ENCODE assay signal across 11 cellular contexts in genomic region chr13:27790523-27790922, GRCh38. TPM values are rescaled to one million over a fixed set of nuclear protein-coding genes. Genes with fewer than 3 reads are reported as not detected.
DNase-seq lines count a peak whose midpoint lies in the region; ATAC-seq, FAIRE-seq and TF ChIP-seq lines count a peak whose summit lies in the region.
"Had no signal": no experiment of that assay in that cellular context is flagged by ENCODE, and none has a peak within 500 bp of the region (broad histone marks: within the 10 kb centered on the region; RNA-seq: fewer than 3 reads in every experiment).

No MANE protein-coding gene starts in this region.

- peaks cover 70% of the 10 kb centered on the region for H3K27me3 Mint-ChIP-seq in chondrocyte (ENCODE audit: low read depth)

- WGBS in body of pancreas, 2 donors, result 7% methylated on average over 17 to 23 of the region's 23 CpGs

- ATAC-seq in body of pancreas, result no peak
- no peak for ATAC-seq in GM19455 (IDR thresholded peaks at IDR 0.05; ENCODE audit: unreplicated experiment)

- H3K79me2 ChIP-seq in Karpas-422 (ENCODE audit: low read length) (no peaks in the 10 kb centered on the region), osteoblast (ENCODE audit: insufficient read depth, low read length) (no peaks in the 10 kb centered on the region)

- intact Hi-C loops in body of pancreas (cut with DNase I), result no loop called here

- H3K36me3 Mint-ChIP-seq in chondrocyte (ENCODE audit: low read depth), result peaks cover 5% of the 10 kb centered on the region

- H3K9me2 ChIP-seq in Karpas-422 (replicated peaks; ENCODE audit: insufficient read depth, low read length), result no peaks in the 10 kb centered on the region

- H3K4me1 Mint-ChIP-seq in chondrocyte (ENCODE audit: low read depth), result peaks cover 16% of the 10 kb centered on the region

- H3K27me3 ChIP-seq in Karpas-422 (ENCODE audit: low read length) (no peaks in the 10 kb centered on the region), osteoblast (ENCODE audit: insufficient read depth, low read length) (peaks cover 71% of the 10 kb centered on the region), body of pancreas (peaks cover 0 to 64% of the 10 kb centered on the region in 2 donors)

- DNase-seq in NCI-H146 (lab: John Stamatoyannopoulos, UW) (peak; percentile 5), NCI-H146 treated with DMSO at 0.1 percent for 48 hours (lab: John Stamatoyannopoulos, UW; ENCODE audit: unreplicated experiment) (no peak), Karpas-422 (no peak), chondrocyte (ENCODE audit: low spot score) (no peak), osteoblast (ENCODE audit: insufficient read length, low spot score, missing footprints) (no peak), H54 (ENCODE audit: insufficient read length, low spot score) (no peak), body of pancreas (no peak)
- DNase-seq: IMR-90 had no signal

- H3K4me2 ChIP-seq in Karpas-422 (ENCODE audit: low read depth, low read length, poor library complexity, severe bottlenecking) (peak overlapping the region; percentile 75), osteoblast (ENCODE audit: insufficient read depth, low read length) (peak overlapping the region; percentile 20)

- no peaks in the 10 kb centered on the region for H3K9me3 ChIP-seq in Karpas-422 (ENCODE audit: low read length)
- no peaks in the 10 kb centered on the region for H3K9me3 ChIP-seq in osteoblast (ENCODE audit: low read depth, low read length)
- no peaks in the 10 kb centered on the region for H3K9me3 ChIP-seq in body of pancreas

- H3K36me3 ChIP-seq in Karpas-422 (ENCODE audit: insufficient read depth, low read length) (no peaks in the 10 kb centered on the region), osteoblast (ENCODE audit: insufficient read depth, low read length) (no peaks in the 10 kb centered on the region), body of pancreas (replicated peaks in 1 of 2; ENCODE audit: insufficient read depth in 1 of 2, low read depth in 2 of 2) (no peaks in the 10 kb centered on the region)

- peak overlapping the region; percentile 62; the same call in 1 of the 2 replicates for H2AFZ ChIP-seq in Karpas-422 (ENCODE audit: low read length)
- no peak overlapping the region for H2AFZ ChIP-seq in osteoblast (ENCODE audit: low read length)

- no peak overlapping the region for H3K4me3 Mint-ChIP-seq in chondrocyte (ENCODE audit: unreplicated experiment)

- no peak overlapping the region for H3K9ac ChIP-seq in Karpas-422 (ENCODE audit: low read length)

- H3K27ac ChIP-seq in Karpas-422 (ENCODE audit: low read length) (no peak overlapping the region), osteoblast (ENCODE audit: low read depth, low read length) (no peak overlapping the region), body of pancreas (no peak overlapping the region)

- H4K20me1 ChIP-seq in Karpas-422 (ENCODE audit: insufficient read depth, low read depth, low read length), result no peaks in the 10 kb centered on the region
- no peaks in the 10 kb centered on the region for H4K20me1 ChIP-seq in osteoblast (ENCODE audit: insufficient read depth, low read length)

- H3K4me1 ChIP-seq in Karpas-422 (ENCODE audit: low read length) (peaks cover 18% of the 10 kb centered on the region), osteoblast (ENCODE audit: insufficient read depth, low read length) (no peaks in the 10 kb centered on the region), body of pancreas (peaks cover 47% of the 10 kb centered on the region)

- peak overlapping the region; percentile 36 for H3K27ac Mint-ChIP-seq in chondrocyte (ENCODE audit: unreplicated experiment)

- TF ChIP-seq CTCF in chondrocyte (IDR thresholded peaks at IDR 0.05), result no peak
- no peak for TF ChIP-seq CTCF in osteoblast (IDR thresholded peaks at IDR 0.05; ENCODE audit: extremely low read depth, low read depth, low read length)
- TF ChIP-seq CTCF in body of pancreas (IDR thresholded peaks at IDR 0.05), result no peak

- peak overlapping the region; percentile 57 for H3K4me3 ChIP-seq in Karpas-422 (ENCODE audit: low read length)
- no peak overlapping the region for H3K4me3 ChIP-seq in osteoblast (ENCODE audit: insufficient read depth, low read length)
- H3K4me3 ChIP-seq in body of pancreas, result no peak overlapping the region

- H3K9me3 Mint-ChIP-seq in chondrocyte (ENCODE audit: low read depth), result peaks cover 8% of the 10 kb centered on the region

- FAIRE-seq in H54 (lab: Jason Lieb, UNC), result no peak
- FAIRE-seq: endothelial cell of umbilical vein had no signal

- TF ChIP-seq POLR2A in H54 (IDR thresholded peaks at IDR 0.05; ENCODE audit: low read depth, low read length) (no peak), body of pancreas (IDR thresholded peaks at IDR 0.05) (no peak)

RNA-seq across cellular contexts. Expression of gene GSX1, which starts 1.8 kb away (rescaled TPM):
- total RNA-seq in Karpas-422 (2014; rRNA removed; shearing (Covaris generic); ENCODE audit: low replicate concordance), result not detected in 2 replicates
- total RNA-seq in chondrocyte (not detected in 3 replicates), osteoblast (not detected in 2 replicates), body of pancreas (not detected)
- total RNA-seq: endothelial cell of umbilical vein, IMR-90, left lobe of liver had no signal
